ENCODE assay signal across 8 cellular contexts in genomic region chr6:30067460-30068139, GRCh38. TPM values are rescaled to one million over a fixed set of nuclear protein-coding genes. Genes with fewer than 3 reads are reported as not detected.
DNase-seq lines count a peak whose midpoint lies in the region; ATAC-seq and TF ChIP-seq lines count a peak whose summit lies in the region.

No MANE protein-coding gene starts in this region.

- peaks cover 38% of the 10 kb centered on the region for H3K36me3 ChIP-seq in CD4-positive, CD25-positive, alpha-beta regulatory T cell (ENCODE audit: control insufficient read depth, insufficient read depth, low read length)

- H3K4me1 ChIP-seq in CD4-positive, CD25-positive, alpha-beta regulatory T cell (ENCODE audit: control insufficient read depth, insufficient read depth, low read length, poor library complexity, severe bottlenecking), result peaks cover 38% of the 10 kb centered on the region

- H3K4me3 Mint-ChIP-seq in CD4-positive, CD25-positive, alpha-beta regulatory T cell, result peak overlapping the region; percentile 90 to 99 (median 98)
- H3K4me3 Mint-ChIP-seq in effector memory CD8-positive, alpha-beta T cell, result peak overlapping the region; percentile 83 to 95
- H3K4me3 Mint-ChIP-seq in nephron progenitor cell, result peak overlapping the region; percentile 94

- H3K27ac ChIP-seq in CD4-positive, CD25-positive, alpha-beta regulatory T cell (ENCODE audit: insufficient read depth, low read length, poor library complexity, severe bottlenecking), result peak overlapping the region; percentile 99

- DNase-seq in CD4-positive, CD25-positive, alpha-beta regulatory T cell, result no peak
- peak; percentile 91 for DNase-seq in NCI-H2171 treated with DMSO at 0.1 percent for 48 hours (lab: John Stamatoyannopoulos, UW)
- no peak for DNase-seq in effector memory CD8-positive, alpha-beta T cell
- peak; percentile 91 for DNase-seq in nephron progenitor cell
- no peak for DNase-seq in cerebellar nuclear complex (lab: John Stamatoyannopoulos, UW)
- DNase-seq in superior temporal gyrus (ENCODE audit: extremely low spot score), result no peak
- no peak for DNase-seq in occipital lobe (lab: John Stamatoyannopoulos, UW)

- no peak for TF ChIP-seq CTCF in nephron progenitor cell (IDR thresholded peaks at IDR 0.05)

- H3K27me3 ChIP-seq in CD4-positive, CD25-positive, alpha-beta regulatory T cell (ENCODE audit: control insufficient read depth, insufficient read depth, low read length), result peaks cover 9% of the 10 kb centered on the region

- H3K4me1 Mint-ChIP-seq in CD4-positive, CD25-positive, alpha-beta regulatory T cell, result peaks cover 23 to 75% (median 50%) of the 10 kb centered on the region in 4 donors
- peaks cover 40 to 46% of the 10 kb centered on the region in 2 donors for H3K4me1 Mint-ChIP-seq in effector memory CD8-positive, alpha-beta T cell (ENCODE audit: low read depth in 2 of 2)
- H3K4me1 Mint-ChIP-seq in nephron progenitor cell, result peaks cover 54% of the 10 kb centered on the region

- no peak for ATAC-seq in CD4-positive, CD25-positive, alpha-beta regulatory T cell (ENCODE audit: low read depth in 2 of 2)
- ATAC-seq in effector memory CD8-positive, alpha-beta T cell (replicated peaks), result no peak
- ATAC-seq in HG02763 (IDR thresholded peaks at IDR 0.05; ENCODE audit: unreplicated experiment), result no peak

- no peaks in the 10 kb centered on the region for H3K9me3 ChIP-seq in CD4-positive, CD25-positive, alpha-beta regulatory T cell (ENCODE audit: control insufficient read depth in 2 of 2, low read length in 2 of 2)

- H3K27me3 Mint-ChIP-seq in CD4-positive, CD25-positive, alpha-beta regulatory T cell, result peaks cover 42% of the 10 kb centered on the region
- peaks cover 21 to 27% of the 10 kb centered on the region in 2 donors for H3K27me3 Mint-ChIP-seq in effector memory CD8-positive, alpha-beta T cell
- H3K27me3 Mint-ChIP-seq in nephron progenitor cell (ENCODE audit: low read depth, poor library complexity), result peaks cover 48% of the 10 kb centered on the region

- peak overlapping the region; percentile 97 to 99 (median 99) for H3K27ac Mint-ChIP-seq in CD4-positive, CD25-positive, alpha-beta regulatory T cell
- peak overlapping the region; percentile 96 to 99 for H3K27ac Mint-ChIP-seq in effector memory CD8-positive, alpha-beta T cell
- H3K27ac Mint-ChIP-seq in nephron progenitor cell, result peak overlapping the region; percentile 99

- H3K9me3 Mint-ChIP-seq in CD4-positive, CD25-positive, alpha-beta regulatory T cell, result peaks cover 0 to 1% (median 0%) of the 10 kb centered on the region in 7 donors
- no peaks in the 10 kb centered on the region for H3K9me3 Mint-ChIP-seq in effector memory CD8-positive, alpha-beta T cell
- H3K9me3 Mint-ChIP-seq in nephron progenitor cell, result peaks cover 13% of the 10 kb centered on the region

- peaks cover 38% of the 10 kb centered on the region for H3K36me3 Mint-ChIP-seq in CD4-positive, CD25-positive, alpha-beta regulatory T cell
- H3K36me3 Mint-ChIP-seq in effector memory CD8-positive, alpha-beta T cell (ENCODE audit: insufficient read depth), result peaks cover 53% of the 10 kb centered on the region
- peaks cover 54% of the 10 kb centered on the region for H3K36me3 Mint-ChIP-seq in nephron progenitor cell (ENCODE audit: low read depth)

- H3K4me3 ChIP-seq in CD4-positive, CD25-positive, alpha-beta regulatory T cell (ENCODE audit: low read depth, low read length), result peak overlapping the region; percentile 91

RNA-seq across cellular contexts. Expression of gene PPP1R11, which starts 0.6 kb away (rescaled TPM):
- 59.4 TPM for total RNA-seq in CD4-positive, CD25-positive, alpha-beta regulatory T cell
- polyA plus RNA-seq in CD4-positive, CD25-positive, alpha-beta regulatory T cell, result 100 to 1,000 TPM in 1 of 4 donors, 10 to 100 TPM in 3; 91.1 to 101 (median 96.0) TPM
- total RNA-seq in occipital lobe, result 15.8 TPM

RNA-seq across cellular contexts. Expression of gene POLR1H, which starts 6.5 kb away (rescaled TPM):
- total RNA-seq in CD4-positive, CD25-positive, alpha-beta regulatory T cell, result 37.8 TPM
- 100 to 1,000 TPM; 108 to 133 (median 122) TPM for polyA plus RNA-seq in CD4-positive, CD25-positive, alpha-beta regulatory T cell
- 13.9 TPM for total RNA-seq in occipital lobe

RNA-seq across cellular contexts. Expression of gene RNF39, which starts 8.0 kb away (rescaled TPM):
- not detected for total RNA-seq in CD4-positive, CD25-positive, alpha-beta regulatory T cell
- polyA plus RNA-seq in CD4-positive, CD25-positive, alpha-beta regulatory T cell, result under 1 TPM in 2 of 4 donors, not detected in 2; 0.14 to 0.23 TPM
- total RNA-seq in occipital lobe, result not detected

RNA-seq across cellular contexts. Expression of gene TRIM31, which starts 45.3 kb away (rescaled TPM):
- total RNA-seq in CD4-positive, CD25-positive, alpha-beta regulatory T cell, result not detected
- polyA plus RNA-seq in CD4-positive, CD25-positive, alpha-beta regulatory T cell, result under 1 TPM in 2 of 4 donors, not detected in 2; 0.13 to 0.18 TPM
- not detected for total RNA-seq in occipital lobe

Comparison
In these comparisons a context has a peak if more than half of its experiments do, and no peak if none do; other contexts are left out.
1. DNase-seq: peak in NCI-H2171 treated with DMSO at 0.1 percent for 48 hours (single experiment) and nephron progenitor cell (single experiment); none in CD4-positive, CD25-positive, alpha-beta regulatory T cell (0 of 3), effector memory CD8-positive, alpha-beta T cell (0 of 3), cerebellar nuclear complex (0 of 2), superior temporal gyrus (single experiment) and occipital lobe (single experiment).
2. Peak in every context shown above with its lines, with median percentiles within 50 percentile points of each other: H3K27ac Mint-ChIP-seq and H3K4me3 Mint-ChIP-seq.